In genomic region chr17:29627951-29628350, GRCh38 we compare ENCODE assay signal across 24 cellular contexts. TPM values are rescaled to one million over a fixed set of nuclear protein-coding genes. Genes with fewer than 3 reads are reported as not detected.
A peak's percentile ranks its signal among the peaks of the same experiment; 100 is the strongest.
DNase-seq lines count a peak whose midpoint lies in the region; ATAC-seq and TF ChIP-seq lines count a peak whose summit lies in the region.
"Had no signal": no experiment of that assay in that cellular context is flagged by ENCODE, and none has a peak within 500 bp of the region (broad histone marks: within the 10 kb centered on the region; RNA-seq: fewer than 3 reads in every experiment).

No MANE protein-coding gene starts in this region.

- H3K4me3 ChIP-seq in CD8-positive, alpha-beta T cell (ENCODE audit: low read depth, low read length), result no peak overlapping the region
- no peak overlapping the region for H3K4me3 ChIP-seq in psoas muscle
- H3K4me3 ChIP-seq: breast epithelium, left lung, upper lobe of left lung had no signal

- H3K4me1 ChIP-seq in CD8-positive, alpha-beta T cell (ENCODE audit: insufficient read depth, low read length), result peaks cover 10% of the 10 kb centered on the region
- H3K4me1 ChIP-seq in psoas muscle, result peaks cover 70% of the 10 kb centered on the region
- H3K4me1 ChIP-seq: breast epithelium had no signal

- peaks cover 68% of the 10 kb centered on the region for H3K4me1 Mint-ChIP-seq in activated T-cell treated with anti-CD3 and anti-CD28 coated beads, Interleukin-2, amount 50 U/mL, for 24 hours (ENCODE audit: low read depth)
- H3K4me1 Mint-ChIP-seq in activated T-cell treated with anti-CD3 and anti-CD28 coated beads, Interleukin-2, amount 50 U/mL, for 4 hours (ENCODE audit: low read depth), result peaks cover 47% of the 10 kb centered on the region
- peaks cover 28% of the 10 kb centered on the region for H3K4me1 Mint-ChIP-seq in CD8-positive, alpha-beta T cell (ENCODE audit: low read depth)
- H3K4me1 Mint-ChIP-seq in effector memory CD8-positive, alpha-beta T cell (ENCODE audit: low read depth in 2 of 2), result peaks cover 16 to 21% of the 10 kb centered on the region in 2 donors

- peaks cover 64% of the 10 kb centered on the region for H3K36me3 Mint-ChIP-seq in activated T-cell treated with anti-CD3 and anti-CD28 coated beads, Interleukin-2, amount 50 U/mL, for 24 hours (ENCODE audit: low read depth)
- H3K36me3 Mint-ChIP-seq in activated T-cell treated with anti-CD3 and anti-CD28 coated beads, Interleukin-2, amount 50 U/mL, for 4 hours (ENCODE audit: insufficient read depth), result peaks cover 24% of the 10 kb centered on the region
- H3K36me3 Mint-ChIP-seq in CD8-positive, alpha-beta T cell, result peaks cover 60% of the 10 kb centered on the region
- H3K36me3 Mint-ChIP-seq in effector memory CD8-positive, alpha-beta T cell (ENCODE audit: insufficient read depth), result peaks cover 40% of the 10 kb centered on the region

- H3K27ac ChIP-seq in CD8-positive, alpha-beta T cell (ENCODE audit: low read depth, low read length), result no peak overlapping the region
- H3K27ac ChIP-seq in psoas muscle, result peak overlapping the region; percentile 52
- H3K27ac ChIP-seq: breast epithelium, left lung, upper lobe of left lung had no signal

- no peaks in the 10 kb centered on the region for H3K9me3 ChIP-seq in CD8-positive, alpha-beta T cell (ENCODE audit: low read length)
- H3K9me3 ChIP-seq in psoas muscle, result no peaks in the 10 kb centered on the region
- H3K9me3 ChIP-seq: BE2C, breast epithelium, left lung, upper lobe of left lung had no signal

- POLR2A ChIA-PET in CD8-positive, alpha-beta T cell (lab: Charles Lee), result no interaction called here

- intact Hi-C loops in CD8-positive, alpha-beta T cell (cut with DNase I, micrococcal nuclease), result no loop called here
- intact Hi-C loops in psoas muscle (cut with DNase I), result no loop called here

- 40 to 50% (median 50%) methylated on average over 1 of the region's 1 CpG for WGBS in psoas muscle, 3 donors

- H3K27me3 Mint-ChIP-seq in activated T-cell treated with anti-CD3 and anti-CD28 coated beads, Interleukin-2, amount 50 U/mL, for 24 hours, result no peaks in the 10 kb centered on the region
- no peaks in the 10 kb centered on the region for H3K27me3 Mint-ChIP-seq in activated T-cell treated with anti-CD3 and anti-CD28 coated beads, Interleukin-2, amount 50 U/mL, for 4 hours (ENCODE audit: low read depth)
- H3K27me3 Mint-ChIP-seq in CD8-positive, alpha-beta T cell (ENCODE audit: low read depth), result no peaks in the 10 kb centered on the region
- H3K27me3 Mint-ChIP-seq in effector memory CD8-positive, alpha-beta T cell, result no peaks in the 10 kb centered on the region
- H3K27me3 Mint-ChIP-seq: activated CD8-positive, alpha-beta memory T cell treated with anti-CD3 and anti-CD28 coated beads, Interleukin-2, amount 10 ng/mL, durations not matched to agents 7 days and 5 days had no signal

- peak overlapping the region; percentile 65 for H3K27ac Mint-ChIP-seq in activated T-cell treated with anti-CD3 and anti-CD28 coated beads, Interleukin-2, amount 50 U/mL, for 24 hours
- H3K27ac Mint-ChIP-seq in CD8-positive, alpha-beta T cell, result peak overlapping the region; percentile 87
- H3K27ac Mint-ChIP-seq in effector memory CD8-positive, alpha-beta T cell, result peak overlapping the region; percentile 31 to 42
- H3K27ac Mint-ChIP-seq: activated CD8-positive, alpha-beta memory T cell treated with anti-CD3 and anti-CD28 coated beads, Interleukin-2, amount 10 ng/mL, durations not matched to agents 7 days and 5 days had no signal

- no peak for TF ChIP-seq CTCF in CD8-positive, alpha-beta T cell (IDR thresholded peaks at IDR 0.05)
- no peak for TF ChIP-seq CTCF in psoas muscle (IDR thresholded peaks at IDR 0.05)

- ATAC-seq in activated T-cell treated with anti-CD3 and anti-CD28 coated beads, Interleukin-2, amount 50 U/mL, for 4 hours, result no peak
- no peak for ATAC-seq in CD8-positive, alpha-beta T cell
- ATAC-seq in effector memory CD8-positive, alpha-beta T cell (replicated peaks), result no peak
- no peak for ATAC-seq in psoas muscle
- ATAC-seq: activated CD8-positive, alpha-beta memory T cell treated with anti-CD3 and anti-CD28 coated beads, Interleukin-2, amount 10 ng/mL, durations not matched to agents 7 days and 5 days; left lung had no signal

- CTCF ChIA-PET in CD8-positive, alpha-beta T cell (lab: Charles Lee), result interaction anchor here (2.2 to 3.7 kb wide), 2 partner anchors 10 to 11 kb away, joined by 6 to 25 read pairs; no protein-coding TSS in a partner anchor

- DNase-seq in activated T-cell treated with anti-CD3 and anti-CD28 coated beads, Interleukin-2, amount 50 U/mL, for 24 hours, result no peak
- no peak for DNase-seq in activated T-cell treated with anti-CD3 and anti-CD28 coated beads, Interleukin-2, amount 50 U/mL, for 4 hours
- no peak for DNase-seq in CD8-positive, alpha-beta T cell
- no peak for DNase-seq in effector memory CD8-positive, alpha-beta T cell
- DNase-seq in psoas muscle (no peak), NCI-H524 treated with DMSO at 0.1 percent for 48 hours (lab: John Stamatoyannopoulos, UW) (no peak), ecto neural progenitor cell (ENCODE audit: low spot score) (no peak)
- DNase-seq in stimulated activated CD4-positive, alpha-beta T cell treated with anti-CD3 and anti-CD28 coated beads, Interleukin-2, amount 100 ng/mL, for 24 hours, result no peak
- DNase-seq: activated CD8-positive, alpha-beta memory T cell treated with anti-CD3 and anti-CD28 coated beads, Interleukin-2, amount 10 ng/mL, durations not matched to agents 7 days and 5 days; amygdala; BE2C; effector memory CD4-positive, alpha-beta T cell; foreskin melanocyte; hypothalamus; Karpas-422; left lung; midbrain; NCI-H1694; NCI-H2171 treated with DMSO at 0.1 percent for 48 hours; NCI-H524; posterior cingulate gyrus; upper lobe of left lung had no signal

- no peaks in the 10 kb centered on the region for H3K27me3 ChIP-seq in CD8-positive, alpha-beta T cell (ENCODE audit: insufficient read depth, low read length)
- no peaks in the 10 kb centered on the region for H3K27me3 ChIP-seq in psoas muscle (ENCODE audit: insufficient read depth in 3 of 3, low read length in 2 of 3)
- H3K27me3 ChIP-seq: BE2C, breast epithelium had no signal

- H3K36me3 ChIP-seq in CD8-positive, alpha-beta T cell (ENCODE audit: insufficient read depth, low read length), result peaks cover 18% of the 10 kb centered on the region
- peaks cover 11 to 56% of the 10 kb centered on the region in 2 donors for H3K36me3 ChIP-seq in psoas muscle (ENCODE audit: insufficient read depth in 1 of 2, low read depth in 1 of 2)
- H3K36me3 ChIP-seq: breast epithelium had no signal

- no peaks in the 10 kb centered on the region for H3K9me3 Mint-ChIP-seq in activated T-cell treated with anti-CD3 and anti-CD28 coated beads, Interleukin-2, amount 50 U/mL, for 24 hours
- no peaks in the 10 kb centered on the region for H3K9me3 Mint-ChIP-seq in activated T-cell treated with anti-CD3 and anti-CD28 coated beads, Interleukin-2, amount 50 U/mL, for 4 hours
- no peaks in the 10 kb centered on the region for H3K9me3 Mint-ChIP-seq in CD8-positive, alpha-beta T cell
- H3K9me3 Mint-ChIP-seq in effector memory CD8-positive, alpha-beta T cell, result no peaks in the 10 kb centered on the region
- H3K9me3 Mint-ChIP-seq: neural crest cell had no signal

- H3K4me3 Mint-ChIP-seq in activated T-cell treated with anti-CD3 and anti-CD28 coated beads, Interleukin-2, amount 50 U/mL, for 24 hours, result no peak overlapping the region
- no peak overlapping the region for H3K4me3 Mint-ChIP-seq in activated T-cell treated with anti-CD3 and anti-CD28 coated beads, Interleukin-2, amount 50 U/mL, for 4 hours
- H3K4me3 Mint-ChIP-seq in CD8-positive, alpha-beta T cell, result no peak overlapping the region
- no peak overlapping the region for H3K4me3 Mint-ChIP-seq in effector memory CD8-positive, alpha-beta T cell
- H3K4me3 Mint-ChIP-seq: activated CD8-positive, alpha-beta memory T cell treated with anti-CD3 and anti-CD28 coated beads, Interleukin-2, amount 10 ng/mL, durations not matched to agents 7 days and 5 days; neural crest cell had no signal

RNA-seq across cellular contexts. Expression of gene CORO6, which starts 5.2 kb away (rescaled TPM):
- 10 to 100 TPM in 2 of 3 donors, 1 to 10 TPM in 1; 9.8 to 12.3 (median 11.8) TPM for total RNA-seq in activated T-cell treated with anti-CD3 and anti-CD28 coated beads, Interleukin-2, amount 50 U/mL, for 4 hours
- total RNA-seq in CD8-positive, alpha-beta T cell, result 1 to 10 TPM; 1.2 to 1.7 TPM
- total RNA-seq in psoas muscle, result 100 to 1,000 TPM; 478 to 710 (median 557) TPM
- 100 to 1,000 TPM; 182 to 495 (median 236) TPM for polyA plus RNA-seq in psoas muscle

RNA-seq across cellular contexts. Expression of gene ANKRD13B, which starts 35.0 kb away (rescaled TPM):
- total RNA-seq in activated T-cell treated with anti-CD3 and anti-CD28 coated beads, Interleukin-2, amount 50 U/mL, for 4 hours, result 10 to 100 TPM; 33.3 to 40.7 (median 40.4) TPM
- 1 to 10 TPM in 1 of 2 experiments, under 1 TPM in 1; 0.83 to 1.3 TPM for total RNA-seq in CD8-positive, alpha-beta T cell
- total RNA-seq in psoas muscle, result 10 to 100 TPM in 1 of 4 donors, 1 to 10 TPM in 3; 6.4 to 14.8 (median 6.8) TPM
- polyA plus RNA-seq in psoas muscle, result 10 to 100 TPM in 1 of 3 donors, 1 to 10 TPM in 2; 5.4 to 10.7 (median 9.7) TPM

RNA-seq across cellular contexts. Expression of gene GIT1, which starts 38.5 kb away (rescaled TPM):
- 10 to 100 TPM; 79.3 to 91.3 (median 90.8) TPM for total RNA-seq in activated T-cell treated with anti-CD3 and anti-CD28 coated beads, Interleukin-2, amount 50 U/mL, for 4 hours
- total RNA-seq in CD8-positive, alpha-beta T cell, result 10 to 100 TPM; 25.8 to 27.0 TPM
- 10 to 100 TPM; 26.4 to 39.4 (median 31.5) TPM for total RNA-seq in psoas muscle
- 10 to 100 TPM; 24.3 to 46.0 (median 35.2) TPM for polyA plus RNA-seq in psoas muscle

RNA-seq across cellular contexts. Expression of gene TP53I13, which starts 59.5 kb away (rescaled TPM):
- 10 to 100 TPM; 40.9 to 53.9 (median 42.1) TPM for total RNA-seq in activated T-cell treated with anti-CD3 and anti-CD28 coated beads, Interleukin-2, amount 50 U/mL, for 4 hours
- total RNA-seq in CD8-positive, alpha-beta T cell, result 10 to 100 TPM; 50.2 to 54.1 TPM
- total RNA-seq in psoas muscle, result 10 to 100 TPM; 13.3 to 20.9 (median 17.7) TPM
- polyA plus RNA-seq in psoas muscle, result 10 to 100 TPM; 30.6 to 46.1 (median 42.6) TPM

Comparison
In these comparisons a context has a peak if more than half of its experiments do, and no peak if none do; other contexts are left out.
1. H3K27ac Mint-ChIP-seq: peak in every context shown above with its lines; median percentile 87 in CD8-positive, alpha-beta T cell; 65 in activated T-cell treated with anti-CD3 and anti-CD28 coated beads, Interleukin-2, amount 50 U/mL, for 24 hours; 36 in effector memory CD8-positive, alpha-beta T cell.
2. RNA of gene CORO6, which starts 5.2 kb away (total RNA-seq): 478 to 710 TPM in psoas muscle; 9.8 to 12.3 TPM in activated T-cell treated with anti-CD3 and anti-CD28 coated beads, Interleukin-2, amount 50 U/mL, for 4 hours and 1.2 to 1.7 TPM in CD8-positive, alpha-beta T cell; every median in the first group is over 10 times any median in the second.